ENCODE assay signal across 8 cellular contexts in the genomic region with DNA sequence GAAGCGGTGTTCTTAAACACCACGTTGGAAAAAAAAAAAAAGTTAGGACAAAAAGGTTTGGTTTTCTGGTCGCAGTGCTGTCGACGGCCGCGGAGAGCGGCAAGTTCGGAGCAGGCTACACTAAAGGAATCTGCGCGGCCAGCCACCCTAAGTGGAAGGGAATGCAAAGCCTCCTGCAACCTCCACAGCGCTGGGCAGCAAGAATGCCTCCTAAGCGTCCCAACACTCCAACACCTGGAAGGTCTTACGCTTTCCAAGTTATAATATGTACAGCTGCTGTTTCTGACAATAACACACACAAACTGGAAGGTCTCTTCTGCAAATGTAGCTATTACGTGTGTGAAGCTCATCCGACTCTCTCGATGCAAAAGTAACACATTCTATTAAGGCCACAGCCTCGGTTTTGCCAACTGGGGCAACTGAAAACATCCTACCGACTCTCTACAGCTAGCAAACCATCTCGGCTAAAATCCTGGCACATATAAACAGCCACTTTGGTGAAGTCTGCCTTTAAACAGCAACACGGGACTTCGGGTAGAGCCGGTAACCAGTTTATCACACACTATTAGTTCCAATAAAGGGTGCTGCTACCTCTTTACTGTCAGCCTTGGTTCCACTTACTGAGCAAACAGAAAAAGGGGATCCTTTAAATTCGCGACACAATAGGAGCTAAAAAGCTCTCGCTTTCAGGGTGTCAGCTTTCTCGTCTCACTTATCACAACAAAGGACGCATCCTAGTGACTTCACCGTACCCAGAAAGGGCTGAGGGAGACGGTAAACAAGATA. TPM values are rescaled to one million over a fixed set of nuclear protein-coding genes. Genes with fewer than 3 reads are reported as not detected.
DNase-seq lines count a peak whose midpoint lies in the region; ATAC-seq and TF ChIP-seq lines count a peak whose summit lies in the region.

No MANE protein-coding gene starts in this region.

- H3K79me1 ChIP-seq in trophoblast cell (ENCODE audit: low read length): peaks cover 15% of the 10 kb centered on the region

- DNase-seq in NCI-H524 (lab: John Stamatoyannopoulos, UW) (peak; percentile 34 to 53), NCI-H524 treated with DMSO at 0.1 percent for 48 hours (lab: John Stamatoyannopoulos, UW) (no peak), NOMO-1 (lab: John Stamatoyannopoulos, UW; ENCODE audit: unreplicated experiment in 2 of 2) (peak; percentile 41 to 62), adrenal gland (peak; percentile 43 to 75 (median 65)), right atrium auricular region (ENCODE audit: low spot score) (peak; percentile 68), trophoblast cell (peak; percentile 78 to 84)

- H3K23ac ChIP-seq in trophoblast cell (ENCODE audit: low read length): no peak overlapping the region

- H2BK12ac ChIP-seq in trophoblast cell (ENCODE audit: low read length): no peak overlapping the region

- H4K12ac ChIP-seq in trophoblast cell (ENCODE audit: low read depth, low read length): peak overlapping the region; percentile 49

- intact Hi-C loops in adrenal gland (cut with DNase I): no loop called here

- H3K4me2 ChIP-seq in trophoblast cell (ENCODE audit: low read length): peak overlapping the region; percentile 98

- H2AK5ac ChIP-seq in trophoblast cell (ENCODE audit: low read length): no peak overlapping the region

- H3K4me3 ChIP-seq in adrenal gland (peak overlapping the region; percentile 36 to 89 (median 82)), right atrium auricular region (peak overlapping the region; percentile 70 to 78), trophoblast cell (ENCODE audit: low read depth, low read length) (peak overlapping the region; percentile 88)

- H3K36me3 ChIP-seq in adrenal gland (replicated peaks in 1 of 2): no peaks in the 10 kb centered on the region
- no peaks in the 10 kb centered on the region for H3K36me3 ChIP-seq in right atrium auricular region
- no peaks in the 10 kb centered on the region for H3K36me3 ChIP-seq in trophoblast cell (ENCODE audit: control insufficient read depth in 1 of 2, insufficient read depth in 2 of 2, low read length in 2 of 2)

- no peak for TF ChIP-seq CTCF in adrenal gland (IDR thresholded peaks at IDR 0.05)
- no peak for TF ChIP-seq CTCF in right atrium auricular region (IDR thresholded peaks at IDR 0.05)

- 0 to 1% (median 0%) methylated on average over 28 to 30 of the region's 30 CpGs for WGBS in adrenal gland, 4 donors
- WGBS in trophoblast cell (ENCODE audit: extremely low coverage, insufficient coverage, insufficient read length): no CpG with 5 or more reads among the region's 30 CpGs

- peak overlapping the region; percentile 75 for H4K91ac ChIP-seq in trophoblast cell (ENCODE audit: low read depth, low read length)

- H2BK120ac ChIP-seq in trophoblast cell (ENCODE audit: insufficient read depth, low read length, poor library complexity): no peak overlapping the region

- H3K18ac ChIP-seq in trophoblast cell (ENCODE audit: low read length): peak overlapping the region; percentile 68

- ATAC-seq in HG03060 (IDR thresholded peaks at IDR 0.05; ENCODE audit: low read depth, unreplicated experiment) (peak; percentile 13), HG03432 (IDR thresholded peaks at IDR 0.05; ENCODE audit: unreplicated experiment) (no peak)

- no peaks in the 10 kb centered on the region for H3K27me3 ChIP-seq in adrenal gland
- H3K27me3 ChIP-seq in right atrium auricular region: no peaks in the 10 kb centered on the region
- H3K27me3 ChIP-seq in trophoblast cell (ENCODE audit: insufficient read depth, low read length): no peaks in the 10 kb centered on the region

- H3K79me2 ChIP-seq in trophoblast cell (ENCODE audit: control insufficient read depth, insufficient read depth, low read length, poor library complexity): peaks cover 8% of the 10 kb centered on the region

- H3K27ac ChIP-seq in adrenal gland (peak overlapping the region; percentile 91 to 98 (median 97)), right atrium auricular region (peak overlapping the region; percentile 98 to 99), trophoblast cell (ENCODE audit: low read depth, low read length) (peak overlapping the region; percentile 88)

- TF ChIP-seq POLR2A in adrenal gland (IDR thresholded peaks at IDR 0.05): peak in 1 of 2 donors; percentile 59

- peak overlapping the region; percentile 69 for H2BK5ac ChIP-seq in trophoblast cell (ENCODE audit: low read depth, low read length, poor library complexity)

- peak overlapping the region; percentile 85 for H4K8ac ChIP-seq in trophoblast cell (ENCODE audit: low read depth, low read length)

- peaks cover 28 to 41% of the 10 kb centered on the region in 2 donors for H3K4me1 ChIP-seq in adrenal gland (replicated peaks in 1 of 2)
- peaks cover 0 to 27% of the 10 kb centered on the region in 2 donors for H3K4me1 ChIP-seq in right atrium auricular region
- peaks cover 2% of the 10 kb centered on the region in 2 experiments for H3K4me1 ChIP-seq in trophoblast cell (ENCODE audit: control insufficient read depth in 1 of 2, insufficient read depth in 2 of 2, low read length in 2 of 2)

- peak overlapping the region; percentile 34 for H3K4ac ChIP-seq in trophoblast cell (ENCODE audit: low read depth, low read length)

- no peaks in the 10 kb centered on the region for H3K9me3 ChIP-seq in adrenal gland (replicated peaks in 1 of 3)
- H3K9me3 ChIP-seq in right atrium auricular region: no peaks in the 10 kb centered on the region
- H3K9me3 ChIP-seq in trophoblast cell (ENCODE audit: insufficient read depth, low read depth, low read length): no peaks in the 10 kb centered on the region

- peak overlapping the region; percentile 85 for H3K9ac ChIP-seq in trophoblast cell (ENCODE audit: low read length)

- peak overlapping the region; percentile 68 for H3K14ac ChIP-seq in trophoblast cell (ENCODE audit: low read length)

- H2AFZ ChIP-seq in trophoblast cell (ENCODE audit: insufficient read depth, low read length, poor library complexity): no peak overlapping the region

RNA-seq across cellular contexts. Expression of a gene that starts 0.9 kb away (rescaled TPM):
- 100 to 1,000 TPM in 6 of 8 donors, 10 to 100 TPM in 2; 59.3 to 160 (median 126) TPM for total RNA-seq in adrenal gland
- polyA plus RNA-seq in adrenal gland: 100 to 1,000 TPM in 1 of 3 donors, 10 to 100 TPM in 2; 24.1 to 117 (median 27.1) TPM
- total RNA-seq in right atrium auricular region: 10 to 100 TPM; 15.2 to 16.6 TPM
- 16.4 and 16.6 TPM in 2 replicates for polyA plus RNA-seq in trophoblast cell (2013)
